In the genomic region with DNA sequence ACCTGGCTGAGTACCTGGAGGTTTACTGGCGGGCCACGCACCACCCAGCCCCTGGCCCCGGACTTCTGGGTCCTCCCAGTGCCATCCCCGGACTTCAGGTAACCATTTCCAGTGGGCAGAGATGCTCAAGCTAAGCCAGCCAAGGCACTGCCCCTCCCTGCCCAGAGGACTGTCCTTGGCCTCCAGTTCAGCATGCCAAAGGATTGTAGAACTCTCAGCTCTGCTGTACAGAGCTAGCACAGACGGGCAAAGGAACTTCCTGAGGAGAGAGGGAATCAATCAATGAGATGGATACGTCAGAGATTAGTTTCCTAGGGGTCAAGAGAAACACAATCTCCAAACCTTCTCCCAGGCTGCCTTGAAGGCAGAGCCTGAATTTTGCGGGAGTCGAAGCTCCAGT, we compare ENCODE assay signal across 2 cellular contexts.
TF ChIP-seq lines count a peak whose summit lies in the region.

No MANE protein-coding gene starts in this region.

TF ChIP-seq in HepG2, 621 proteins besides CTCF, POLR2A, EP300 and RAD21:
- TF ChIP-seq PAXIP1 (CRISPR knock-in tag; conservative IDR thresholded peaks at IDR 0.05) (no peak), MIXL1 (CRISPR knock-in tag; IDR thresholded peaks at IDR 0.05) (no peak)

TF ChIP-seq in K562, 482 proteins besides CTCF, POLR2A, EP300 and RAD21:
- no peak for TF ChIP-seq PHTF2 (CRISPR knock-in tag; IDR thresholded peaks at IDR 0.05)
- no peak for TF ChIP-seq GATAD2A (IDR thresholded peaks at IDR 0.05)
- TF ChIP-seq EGR1 (conservative IDR thresholded peaks at IDR 0.05), result no peak
- no peak for TF ChIP-seq MTA2 (IDR thresholded peaks at IDR 0.05; ENCODE audit: low read depth)
- TF ChIP-seq, protein P1, sequence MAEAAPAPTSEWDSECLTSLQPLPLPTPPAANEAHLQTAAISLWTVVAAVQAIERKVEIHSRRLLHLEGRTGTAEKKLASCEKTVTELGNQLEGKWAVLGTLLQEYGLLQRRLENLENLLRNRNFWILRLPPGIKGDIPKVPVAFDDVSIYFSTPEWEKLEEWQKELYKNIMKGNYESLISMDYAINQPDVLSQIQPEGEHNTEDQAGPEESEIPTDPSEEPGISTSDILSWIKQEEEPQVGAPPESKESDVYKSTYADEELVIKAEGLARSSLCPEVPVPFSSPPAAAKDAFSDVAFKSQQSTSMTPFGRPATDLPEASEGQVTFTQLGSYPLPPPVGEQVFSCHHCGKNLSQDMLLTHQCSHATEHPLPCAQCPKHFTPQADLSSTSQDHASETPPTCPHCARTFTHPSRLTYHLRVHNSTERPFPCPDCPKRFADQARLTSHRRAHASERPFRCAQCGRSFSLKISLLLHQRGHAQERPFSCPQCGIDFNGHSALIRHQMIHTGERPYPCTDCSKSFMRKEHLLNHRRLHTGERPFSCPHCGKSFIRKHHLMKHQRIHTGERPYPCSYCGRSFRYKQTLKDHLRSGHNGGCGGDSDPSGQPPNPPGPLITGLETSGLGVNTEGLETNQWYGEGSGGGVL (CRISPR knock-in tag; IDR thresholded peaks at IDR 0.05), result no peak
- no peak for TF ChIP-seq ZC3H4 (CRISPR knock-in tag; IDR thresholded peaks at IDR 0.05; ENCODE audit: borderline replicate concordance)
- no peak for TF ChIP-seq NCOA1 (IDR thresholded peaks at IDR 0.05; ENCODE audit: low read depth)
